12 cellular contexts compared by ENCODE assay signal in genomic region chr2:20796374-20796791, GRCh38. TPM values are rescaled to one million over a fixed set of nuclear protein-coding genes. Genes with fewer than 3 reads are reported as not detected.
DNase-seq lines count a peak whose midpoint lies in the region; ATAC-seq and TF ChIP-seq lines count a peak whose summit lies in the region.
"Had no signal": no experiment of that assay in that cellular context is flagged by ENCODE, and none has a peak within 500 bp of the region (broad histone marks: within the 10 kb centered on the region; RNA-seq: fewer than 3 reads in every experiment).

No MANE protein-coding gene starts in this region.

- intact Hi-C loops in right cardiac atrium (cut with DNase I) = no loop called here
- intact Hi-C loops in cardiac septum (cut with DNase I) = no loop called here

- H3K4me2 ChIP-seq in OCI-LY3 (ENCODE audit: low read length) = peak overlapping the region; percentile 25; the same call in 1 of the 2 replicates

- H4K20me1 ChIP-seq in OCI-LY3 (ENCODE audit: insufficient read depth, low read length) = peaks cover 5% of the 10 kb centered on the region; the same call in 1 of the 2 replicates

- H2AFZ ChIP-seq in OCI-LY3 (ENCODE audit: low read depth, low read length) = no peak overlapping the region

- H3K27me3 Mint-ChIP-seq in activated T-cell treated with anti-CD3 and anti-CD28 coated beads, Interleukin-2, amount 50 U/mL, for 72 hours (ENCODE audit: low read depth) = no peaks in the 10 kb centered on the region
- H3K27me3 Mint-ChIP-seq: activated B cell treated with CpG ODN at 0.5 μM for 24 hours had no signal

- TF ChIP-seq CTCF in OCI-LY3 (IDR thresholded peaks at IDR 0.05; ENCODE audit: low read depth, low read length) (no peak), foreskin keratinocyte (conservative IDR thresholded peaks at IDR 0.05) (no peak)

- H3K27ac Mint-ChIP-seq in activated T-cell treated with anti-CD3 and anti-CD28 coated beads, Interleukin-2, amount 50 U/mL, for 72 hours = no peak overlapping the region
- H3K27ac Mint-ChIP-seq: activated B cell treated with CpG ODN at 0.5 μM for 24 hours; activated naive CD4-positive, alpha-beta T cell treated with anti-CD3 and anti-CD28 coated beads for 36 hours had no signal

- no peaks in the 10 kb centered on the region for H3K4me1 ChIP-seq in right cardiac atrium (ENCODE audit: control insufficient read depth, insufficient read depth, low read length)
- H3K4me1 ChIP-seq in OCI-LY3 (ENCODE audit: low read length) = peaks cover 17% of the 10 kb centered on the region
- no peaks in the 10 kb centered on the region for H3K4me1 ChIP-seq in foreskin keratinocyte
- H3K4me1 ChIP-seq: right atrium auricular region had no signal

- DNase-seq in right cardiac atrium = no peak
- DNase-seq in cardiac septum (ENCODE audit: low spot score) = no peak
- peak; percentile 55 to 74 for DNase-seq in foreskin keratinocyte
- peak; percentile 63 for DNase-seq in ureter (ENCODE audit: low spot score)
- no peak for DNase-seq in activated naive CD4-positive, alpha-beta T cell treated with anti-CD3 and anti-CD28 coated beads, Interleukin-2, amount 50 U/mL, for 16 hours
- DNase-seq in activated T-cell treated with anti-CD3 and anti-CD28 coated beads, Interleukin-2, amount 50 U/mL, for 72 hours = no peak
- DNase-seq: activated B cell treated with CpG ODN at 0.5 μM for 24 hours; activated naive CD4-positive, alpha-beta T cell treated with anti-CD3 and anti-CD28 coated beads for 36 hours; NCI-H1694 treated with DMSO at 0.1 percent for 48 hours had no signal

- ATAC-seq in right cardiac atrium (peak; percentile 36 to 37), foreskin keratinocyte (peak; percentile 59), HG03520 (IDR thresholded peaks at IDR 0.05; ENCODE audit: unreplicated experiment) (no peak)
- ATAC-seq in activated T-cell treated with anti-CD3 and anti-CD28 coated beads, Interleukin-2, amount 50 U/mL, for 72 hours (replicated peaks in 1 of 2) = no peak

- no peak overlapping the region for H3K27ac ChIP-seq in right cardiac atrium (ENCODE audit: low read length)
- no peak overlapping the region for H3K27ac ChIP-seq in OCI-LY3 (ENCODE audit: low read length)
- H3K27ac ChIP-seq in foreskin keratinocyte = no peak overlapping the region
- H3K27ac ChIP-seq: right atrium auricular region had no signal

- H3K4me3 ChIP-seq in right cardiac atrium (ENCODE audit: low read length) (no peak overlapping the region), OCI-LY3 (ENCODE audit: low read length) (no peak overlapping the region)
- H3K4me3 ChIP-seq: right atrium auricular region had no signal

- H3K4me3 Mint-ChIP-seq in activated T-cell treated with anti-CD3 and anti-CD28 coated beads, Interleukin-2, amount 50 U/mL, for 72 hours = no peak overlapping the region
- H3K4me3 Mint-ChIP-seq: activated B cell treated with CpG ODN at 0.5 μM for 24 hours; activated naive CD4-positive, alpha-beta T cell treated with anti-CD3 and anti-CD28 coated beads for 36 hours had no signal

- H3K27me3 ChIP-seq in right cardiac atrium (ENCODE audit: control insufficient read depth, insufficient read depth) (no peaks in the 10 kb centered on the region), OCI-LY3 (ENCODE audit: low read depth, low read length) (no peaks in the 10 kb centered on the region), foreskin keratinocyte (no peaks in the 10 kb centered on the region)
- H3K27me3 ChIP-seq: right atrium auricular region had no signal

- H3K9me3 ChIP-seq in right cardiac atrium (ENCODE audit: control insufficient read depth, low read length) = no peaks in the 10 kb centered on the region
- peaks cover 9% of the 10 kb centered on the region; the same call in 1 of the 2 replicates for H3K9me3 ChIP-seq in OCI-LY3 (ENCODE audit: insufficient read depth, low read length)
- H3K9me3 ChIP-seq: right atrium auricular region had no signal

- H3K79me2 ChIP-seq in OCI-LY3 (ENCODE audit: low read length) = peaks cover 16% of the 10 kb centered on the region

- H3K9ac ChIP-seq in OCI-LY3 (ENCODE audit: low read length) = no peak overlapping the region

- peaks cover 21% of the 10 kb centered on the region for H3K4me1 Mint-ChIP-seq in activated T-cell treated with anti-CD3 and anti-CD28 coated beads, Interleukin-2, amount 50 U/mL, for 72 hours (ENCODE audit: low read depth)
- H3K4me1 Mint-ChIP-seq: activated B cell treated with CpG ODN at 0.5 μM for 24 hours had no signal

- peaks cover 17 to 34% of the 10 kb centered on the region in 2 donors for H3K36me3 Mint-ChIP-seq in activated T-cell treated with anti-CD3 and anti-CD28 coated beads, Interleukin-2, amount 50 U/mL, for 72 hours (ENCODE audit: insufficient read depth in 2 of 2)

- peaks cover 4 to 9% of the 10 kb centered on the region in 2 donors for H3K9me3 Mint-ChIP-seq in activated T-cell treated with anti-CD3 and anti-CD28 coated beads, Interleukin-2, amount 50 U/mL, for 72 hours

- WGBS in right cardiac atrium = 76% methylated on average over 1 of the region's 1 CpG

- H3K36me3 ChIP-seq in OCI-LY3 (replicated peaks; ENCODE audit: low read depth, low read length) = peaks cover 21% of the 10 kb centered on the region
- H3K36me3 ChIP-seq: right atrium auricular region had no signal

RNA-seq across cellular contexts. Expression of gene LDAH, which starts 26.5 kb away (rescaled TPM):
- 10 to 100 TPM in 1 of 4 donors, 1 to 10 TPM in 3; 6.9 to 10.8 (median 7.8) TPM for total RNA-seq in right cardiac atrium
- polyA plus RNA-seq in right cardiac atrium = 4.6 TPM
- total RNA-seq in cardiac septum = 6.8 TPM
- total RNA-seq in foreskin keratinocyte = 14.2 and 15.0 TPM in 2 replicates
- polyA plus RNA-seq in foreskin keratinocyte = 5.9 and 6.6 TPM in 2 replicates
- total RNA-seq in ureter = 42.5 TPM
- total RNA-seq in activated T-cell treated with anti-CD3 and anti-CD28 coated beads, Interleukin-2, amount 50 U/mL, for 72 hours = 10 to 100 TPM; 26.7 to 30.1 TPM

Comparison
In these comparisons a context has a peak if more than half of its experiments do, and no peak if none do; other contexts are left out.
1. ATAC-seq: peak in right cardiac atrium (2 of 2) and foreskin keratinocyte (single experiment); none in HG03520 (single experiment) and activated T-cell treated with anti-CD3 and anti-CD28 coated beads, Interleukin-2, amount 50 U/mL, for 72 hours (0 of 2).
2. DNase-seq: peak in foreskin keratinocyte (2 of 2) and ureter (single experiment); none in right cardiac atrium (0 of 3), cardiac septum (single experiment), activated naive CD4-positive, alpha-beta T cell treated with anti-CD3 and anti-CD28 coated beads, Interleukin-2, amount 50 U/mL, for 16 hours (single experiment) and activated T-cell treated with anti-CD3 and anti-CD28 coated beads, Interleukin-2, amount 50 U/mL, for 72 hours (0 of 2).